ENCODE assay signal across 11 cellular contexts in the genomic region with DNA sequence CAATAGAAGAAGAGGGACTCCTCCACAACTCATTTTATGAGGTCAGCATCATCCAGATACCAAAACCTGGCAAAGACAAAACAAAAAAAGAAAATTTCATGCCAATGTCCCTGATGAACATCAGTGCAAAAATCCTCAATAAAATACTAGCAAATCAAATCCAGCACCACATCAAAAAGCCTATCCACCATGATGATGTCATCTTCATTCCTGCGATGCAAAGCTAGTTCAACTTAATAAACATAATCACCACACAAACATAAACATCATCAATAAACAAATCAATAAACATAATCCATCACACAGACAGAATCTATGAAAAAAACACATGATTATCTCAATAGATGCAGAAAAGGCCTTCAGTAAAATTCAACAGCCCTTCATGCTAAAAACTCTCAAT.
"Had no signal": no experiment of that assay in that cellular context is flagged by ENCODE, and none has a peak within 500 bp of the region (broad histone marks: within the 10 kb centered on the region; RNA-seq: fewer than 3 reads in every experiment).

No MANE protein-coding gene starts in this region.

- FAIRE-seq: H1, H54 had no signal

- H2AFZ ChIP-seq: GM23248, GM23338 had no signal

- H3K9me3 ChIP-seq: HAP-1 had no signal

- ATAC-seq: GM23338, HCT116 had no signal

- H3K27ac ChIP-seq: GM23248 had no signal

- H3K4me1 ChIP-seq: HAP-1 had no signal

- H3K36me3 ChIP-seq: HAP-1 had no signal

- H3K9ac ChIP-seq: GM23248 had no signal

- H3K4me2 ChIP-seq: GM23338 had no signal

- H3K4me3 ChIP-seq: GM23248, GM23338, HAP-1 had no signal

- DNase-seq: GM23248, GOT3, H7, H9, HCEC 1CT, HFFc6 had no signal
